23 cellular contexts compared by ENCODE assay signal in the genomic region with DNA sequence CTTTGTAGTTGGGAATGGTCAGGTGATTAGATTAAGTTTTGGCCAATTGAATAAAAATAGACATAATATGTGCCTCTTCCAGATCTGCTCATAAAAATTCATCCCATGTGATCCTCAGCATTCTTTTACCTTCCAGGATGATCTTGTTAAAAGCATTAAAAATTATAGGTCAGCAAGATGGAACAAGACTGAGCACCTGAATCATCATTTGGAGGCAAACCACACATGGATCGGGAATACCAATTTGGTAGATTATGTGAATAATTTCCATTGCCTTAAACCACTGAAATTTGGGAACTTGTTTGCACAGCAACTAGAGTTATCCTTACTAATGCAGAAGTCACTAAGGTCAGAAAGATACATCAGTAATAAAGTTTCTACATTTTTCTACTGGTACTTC.
"Had no signal": no experiment of that assay in that cellular context is flagged by ENCODE, and none has a peak within 500 bp of the region (broad histone marks: within the 10 kb centered on the region; RNA-seq: fewer than 3 reads in every experiment).

No MANE protein-coding gene starts in this region.

- H3K36me3 ChIP-seq: colonic mucosa, esophagus squamous epithelium, gastroesophageal sphincter, heart left ventricle, left lung, lower lobe of right lung had no signal

- H3K4me1 ChIP-seq: colonic mucosa, esophagus squamous epithelium, gastroesophageal sphincter, heart left ventricle, left lung, lower lobe of right lung had no signal

- H3K27me3 ChIP-seq: colonic mucosa, esophagus squamous epithelium, gastroesophageal sphincter, heart left ventricle, hepatocyte, left lung had no signal

- H3K27me3 Mint-ChIP-seq: dendritic cell treated with granulocyte-macrophage colony-stimulating factor and Interleukin-4, amounts not matched to agents 40 ng/mL and 50 ng/mL, for 4 days; effector memory CD8-positive, alpha-beta T cell; memory B cell; naive thymus-derived CD4-positive, alpha-beta T cell had no signal

- H3K27ac Mint-ChIP-seq: dendritic cell treated with granulocyte-macrophage colony-stimulating factor and Interleukin-4, amounts not matched to agents 40 ng/mL and 50 ng/mL, for 4 days; effector memory CD8-positive, alpha-beta T cell; endodermal cell; immature natural killer cell; memory B cell; naive thymus-derived CD4-positive, alpha-beta T cell had no signal

- H3K36me3 Mint-ChIP-seq: immature natural killer cell; memory B cell; naive thymus-derived CD4-positive, alpha-beta T cell had no signal

- H3K4me3 Mint-ChIP-seq: dendritic cell treated with granulocyte-macrophage colony-stimulating factor and Interleukin-4, amounts not matched to agents 40 ng/mL and 50 ng/mL, for 4 days; effector memory CD8-positive, alpha-beta T cell; endodermal cell; immature natural killer cell; memory B cell; naive thymus-derived CD4-positive, alpha-beta T cell had no signal

- H3K4me3 ChIP-seq: colonic mucosa, esophagus squamous epithelium, gastroesophageal sphincter, heart left ventricle, hepatocyte, left lung, lower lobe of right lung had no signal

- ATAC-seq: effector memory CD8-positive, alpha-beta T cell; esophagus mucosa; gastroesophageal sphincter; heart left ventricle; left cardiac atrium; left lung; left ventricle myocardium superior; lower lobe of right lung; naive thymus-derived CD4-positive, alpha-beta T cell had no signal

- H3K9me3 ChIP-seq: colonic mucosa, esophagus squamous epithelium, gastroesophageal sphincter, heart left ventricle, left lung, lower lobe of right lung had no signal

- DNase-seq: colonic mucosa; cortex of kidney; effector CD8-positive, alpha-beta T cell; effector memory CD8-positive, alpha-beta T cell; endodermal cell; erythroblast; esophagus squamous epithelium; heart left ventricle; hypothalamus; immature natural killer cell; islet precursor cell; left cardiac atrium; left lung; left ventricle myocardium superior; lower lobe of right lung; mesendoderm; midbrain; naive thymus-derived CD4-positive, alpha-beta T cell had no signal

- H3K9me3 Mint-ChIP-seq: endodermal cell had no signal

- H3K27ac ChIP-seq: colonic mucosa, esophagus squamous epithelium, gastroesophageal sphincter, heart left ventricle, hepatocyte, left lung, lower lobe of right lung had no signal

- H3K4me1 Mint-ChIP-seq: immature natural killer cell, memory B cell had no signal
